ENCODE assay signal across 8 cellular contexts in genomic region chr1:154272999-154273563, GRCh38. TPM values are rescaled to one million over a fixed set of nuclear protein-coding genes. Genes with fewer than 3 reads are reported as not detected.
DNase-seq lines count a peak whose midpoint lies in the region; ATAC-seq and TF ChIP-seq lines count a peak whose summit lies in the region.

No MANE protein-coding gene starts in this region.

- H3K4me1 Mint-ChIP-seq in GM23338 (peaks cover 8% of the 10 kb centered on the region; the same call in 2 of the 3 replicates), activated B cell treated with CpG ODN at 0.5 μM for 24 hours (peaks cover 39% of the 10 kb centered on the region)

- peak overlapping the region; percentile 99 for H2AFZ ChIP-seq in GM23338

- H3K4me3 ChIP-seq in GM23338 (peak overlapping the region; percentile 95), right atrium auricular region (peak overlapping the region; percentile 81 to 92), skeletal muscle tissue (ENCODE audit: low read length in 3 of 3) (peak overlapping the region; percentile 96 to 98 (median 97))

- H3K9me3 ChIP-seq in right atrium auricular region (no peaks in the 10 kb centered on the region), skeletal muscle tissue (ENCODE audit: control insufficient read depth in 3 of 3, low read length in 3 of 3) (no peaks in the 10 kb centered on the region)

- H3K27me3 Mint-ChIP-seq in GM23338 (ENCODE audit: insufficient read depth, low read depth, poor library complexity) (peaks cover 13% of the 10 kb centered on the region), activated B cell treated with CpG ODN at 0.5 μM for 24 hours (no peaks in the 10 kb centered on the region)

- peak overlapping the region; percentile 93 to 100 (median 98) for H3K9ac ChIP-seq in skeletal muscle tissue (ENCODE audit: low read depth in 1 of 3, low read length in 3 of 3)

- H3K9me3 Mint-ChIP-seq in GM23338: no peaks in the 10 kb centered on the region
- H3K9me3 Mint-ChIP-seq in activated B cell treated with CpG ODN at 0.5 μM for 24 hours: no peaks in the 10 kb centered on the region

- POLR2A ChIA-PET in activated B cell treated with CpG ODN at 0.5 μM for 24 hours (lab: Charles Lee): interaction anchor here (0.5 to 2.2 kb wide), 9 partner anchors 53 to 295 kb away, joined by 3 to 14 read pairs (median 4); partner anchors contain the start of genes JTB, RPS27 and UBAP2L

- DNase-seq in GM23338 (ENCODE audit: low spot score) (peak; percentile 28), activated B cell treated with CpG ODN at 0.5 μM for 24 hours (no peak), right atrium auricular region (ENCODE audit: low spot score) (no peak), nucleus accumbens (lab: John Stamatoyannopoulos, UW) (no peak), sciatic nerve (ENCODE audit: low spot score) (no peak)
- no peak for DNase-seq in stimulated activated naive CD4-positive, alpha-beta T cell treated with Interleukin-2 at 50 U/mL for 16 hours (lab: John Stamatoyannopoulos, UW)

- peak; percentile 18 for ATAC-seq in GM23338
- no peak for ATAC-seq in activated B cell treated with CpG ODN at 0.5 μM for 24 hours (ENCODE audit: low read depth)
- ATAC-seq in HG03108 (IDR thresholded peaks at IDR 0.05; ENCODE audit: unreplicated experiment): no peak
- ATAC-seq in sciatic nerve: no peak

- H3K27ac ChIP-seq in GM23338 (ENCODE audit: low read depth) (peak overlapping the region; percentile 97), right atrium auricular region (peak overlapping the region; percentile 87 to 93), skeletal muscle tissue (ENCODE audit: low read depth, low read length) (peak overlapping the region; percentile 92)

- peaks cover 12% of the 10 kb centered on the region for H3K79me2 ChIP-seq in GM23338 (replicated peaks; ENCODE audit: insufficient read depth)

- H3K4me3 Mint-ChIP-seq in GM23338 (peak overlapping the region; percentile 95), activated B cell treated with CpG ODN at 0.5 μM for 24 hours (peak overlapping the region; percentile 96)

- H3K4me1 ChIP-seq in GM23338 (ENCODE audit: insufficient read depth): no peaks in the 10 kb centered on the region; the same call in 1 of the 2 replicates
- peaks cover 0 to 17% of the 10 kb centered on the region in 2 donors for H3K4me1 ChIP-seq in right atrium auricular region
- peaks cover 11 to 15% (median 13%) of the 10 kb centered on the region in 3 donors for H3K4me1 ChIP-seq in skeletal muscle tissue (ENCODE audit: control insufficient read depth in 3 of 3, insufficient read depth in 3 of 3, low read length in 3 of 3)

- CTCF ChIA-PET in activated B cell treated with CpG ODN at 0.5 μM for 24 hours (lab: Charles Lee): interaction anchor here (0.5 to 3.5 kb wide), 4 partner anchors 55 to 675 kb away, joined by 3 to 24 read pairs (median 4); no protein-coding TSS in a partner anchor

- no peaks in the 10 kb centered on the region; the same call in 1 of the 2 replicates for H4K20me1 ChIP-seq in GM23338 (replicated peaks; ENCODE audit: insufficient read depth)

- no peaks in the 10 kb centered on the region for H3K9me2 ChIP-seq in GM23338 (ENCODE audit: insufficient read depth)

- H3K36me3 ChIP-seq in GM23338 (ENCODE audit: insufficient read depth) (peaks cover 20% of the 10 kb centered on the region), right atrium auricular region (peaks cover 35% of the 10 kb centered on the region), skeletal muscle tissue (ENCODE audit: control insufficient read depth in 3 of 3, insufficient read depth in 3 of 3, low read length in 3 of 3) (peaks cover 33 to 50% (median 38%) of the 10 kb centered on the region in 3 donors)

- no peaks in the 10 kb centered on the region for H3K27me3 ChIP-seq in GM23338 (ENCODE audit: insufficient read depth)
- H3K27me3 ChIP-seq in right atrium auricular region: no peaks in the 10 kb centered on the region
- H3K27me3 ChIP-seq in skeletal muscle tissue (ENCODE audit: control insufficient read depth in 3 of 3, insufficient read depth in 3 of 3, low read length in 3 of 3): no peaks in the 10 kb centered on the region

- H3F3A ChIP-seq in GM23338 (replicated peaks; ENCODE audit: low read depth): peaks cover 36% of the 10 kb centered on the region

- H3K36me3 Mint-ChIP-seq in GM23338 (ENCODE audit: low read depth): peaks cover 58% of the 10 kb centered on the region
- peaks cover 65% of the 10 kb centered on the region for H3K36me3 Mint-ChIP-seq in activated B cell treated with CpG ODN at 0.5 μM for 24 hours (ENCODE audit: low read depth)

- intact Hi-C loops in activated B cell treated with CpG ODN at 0.5 μM for 24 hours (cut with micrococcal nuclease) (loop anchor here (1.0 to 2.0 kb wide), 17 partner anchors 51 to 762 kb away; partner anchors contain the start of genes CRTC2, DENND4B, GATAD2B and RPS27), sciatic nerve (cut with DNase I) (no loop called here)

- TF ChIP-seq CTCF in GM23338 (conservative IDR thresholded peaks at IDR 0.05; ENCODE audit: low read depth in 2 of 2) (no peak), activated B cell treated with CpG ODN at 0.5 μM for 24 hours (IDR thresholded peaks at IDR 0.05) (no peak), right atrium auricular region (IDR thresholded peaks at IDR 0.05) (no peak)

- peak overlapping the region; percentile 93 for H3K4me2 ChIP-seq in GM23338

- H3K27ac Mint-ChIP-seq in GM23338 (peak overlapping the region; percentile 98), activated B cell treated with CpG ODN at 0.5 μM for 24 hours (peak overlapping the region; percentile 97)

TF ChIP-seq in GM23338, 12 proteins besides CTCF, POLR2A, EP300 and RAD21:
- TF ChIP-seq JUNB (IDR thresholded peaks at IDR 0.05; ENCODE audit: unreplicated experiment) (no peak), POLR2AphosphoS5 (IDR thresholded peaks at IDR 0.05; ENCODE audit: low read depth) (no peak), CREB1 (CRISPR knock-in tag; IDR thresholded peaks at IDR 0.05; ENCODE audit: low read depth) (no peak), EZH2 (IDR thresholded peaks at IDR 0.05; ENCODE audit: low read depth, unreplicated experiment) (no peak), ZNF114 (CRISPR knock-in tag; IDR thresholded peaks at IDR 0.05) (no peak)
- TF ChIP-seq, protein P1, sequence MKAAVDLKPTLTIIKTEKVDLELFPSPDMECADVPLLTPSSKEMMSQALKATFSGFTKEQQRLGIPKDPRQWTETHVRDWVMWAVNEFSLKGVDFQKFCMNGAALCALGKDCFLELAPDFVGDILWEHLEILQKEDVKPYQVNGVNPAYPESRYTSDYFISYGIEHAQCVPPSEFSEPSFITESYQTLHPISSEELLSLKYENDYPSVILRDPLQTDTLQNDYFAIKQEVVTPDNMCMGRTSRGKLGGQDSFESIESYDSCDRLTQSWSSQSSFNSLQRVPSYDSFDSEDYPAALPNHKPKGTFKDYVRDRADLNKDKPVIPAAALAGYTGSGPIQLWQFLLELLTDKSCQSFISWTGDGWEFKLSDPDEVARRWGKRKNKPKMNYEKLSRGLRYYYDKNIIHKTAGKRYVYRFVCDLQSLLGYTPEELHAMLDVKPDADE (IDR thresholded peaks at IDR 0.05): no peak

RNA-seq across cellular contexts. Expression of gene HAX1, which starts 0.7 kb away (rescaled TPM):
- 72.0 and 73.2 TPM in 2 replicates for total RNA-seq in GM23338 (2014; rRNA removed; shearing (Covaris generic))
- polyA plus RNA-seq in GM23338 (2016; fragmentation: Nextera tagmentation; extraction: Ambion mirVana): 92.0 and 92.5 TPM in 2 replicates
- total RNA-seq in activated B cell treated with CpG ODN at 0.5 μM for 24 hours (89.4 and 93.0 TPM in 2 replicates), right atrium auricular region (100 to 1,000 TPM; 129 to 168 TPM), skeletal muscle tissue (98.6 TPM), sciatic nerve (59.9 TPM)

RNA-seq across cellular contexts. Expression of gene AQP10, which starts 47.8 kb away (rescaled TPM):
- not detected in 2 replicates for total RNA-seq in GM23338 (2014; rRNA removed; shearing (Covaris generic))
- not detected in 2 replicates for polyA plus RNA-seq in GM23338 (2016; fragmentation: Nextera tagmentation; extraction: Ambion mirVana)
- not detected in 2 replicates for total RNA-seq in activated B cell treated with CpG ODN at 0.5 μM for 24 hours
- not detected for total RNA-seq in right atrium auricular region
- not detected for total RNA-seq in skeletal muscle tissue
- total RNA-seq in sciatic nerve: not detected

RNA-seq across cellular contexts. Expression of gene ATP8B2, which starts 52.2 kb away (rescaled TPM):
- 92.9 and 112 TPM in 2 replicates for total RNA-seq in GM23338 (2014; rRNA removed; shearing (Covaris generic))
- 8.8 and 11.0 TPM in 2 replicates for polyA plus RNA-seq in GM23338 (2016; fragmentation: Nextera tagmentation; extraction: Ambion mirVana)
- total RNA-seq in activated B cell treated with CpG ODN at 0.5 μM for 24 hours (24.3 and 27.3 TPM in 2 replicates), right atrium auricular region (10 to 100 TPM; 22.8 to 82.5 TPM), skeletal muscle tissue (23.0 TPM), sciatic nerve (78.3 TPM)

RNA-seq across cellular contexts. Expression of gene UBAP2L, which starts 52.3 kb away (rescaled TPM):
- total RNA-seq in GM23338 (2014; rRNA removed; shearing (Covaris generic)): 157 and 164 TPM in 2 replicates
- polyA plus RNA-seq in GM23338 (2016; fragmentation: Nextera tagmentation; extraction: Ambion mirVana): 94.9 and 98.5 TPM in 2 replicates
- total RNA-seq in activated B cell treated with CpG ODN at 0.5 μM for 24 hours (209 and 234 TPM in 2 replicates), right atrium auricular region (10 to 100 TPM; 48.9 to 58.6 TPM), skeletal muscle tissue (37.1 TPM), sciatic nerve (142 TPM)
